8 cellular contexts compared by ENCODE assay signal in genomic region chr2:36403675-36404230, GRCh38.
DNase-seq lines count a peak whose midpoint lies in the region; ATAC-seq and TF ChIP-seq lines count a peak whose summit lies in the region.

No MANE protein-coding gene starts in this region.

- no peaks in the 10 kb centered on the region for H3F3A ChIP-seq in MM.1S (ENCODE audit: insufficient read depth, low read length)

- no peak for TF ChIP-seq CTCF in fibroblast of mammary gland (conservative IDR thresholded peaks at IDR 0.05; ENCODE audit: control insufficient read depth, insufficient read depth, low read depth, low read length)
- TF ChIP-seq CTCF in MM.1S (IDR thresholded peaks at IDR 0.05; ENCODE audit: low read length), result no peak

- DNase-seq in DMS53 (lab: John Stamatoyannopoulos, UW) (peak; percentile 83), NCI-H2196 (lab: John Stamatoyannopoulos, UW; ENCODE audit: unreplicated experiment) (peak; percentile 42), fibroblast of mammary gland (ENCODE audit: low read depth) (peak; percentile 64), NCI-H1105 (lab: John Stamatoyannopoulos, UW) (no peak), MM.1S (no peak), NCI-H128 (lab: John Stamatoyannopoulos, UW; ENCODE audit: unreplicated experiment) (no peak)

- no peaks in the 10 kb centered on the region for H3K9me2 ChIP-seq in MM.1S (replicated peaks; ENCODE audit: insufficient read depth, low read length)

- no peaks in the 10 kb centered on the region for H3K27me3 ChIP-seq in MM.1S (replicated peaks; ENCODE audit: insufficient read depth, low read length)

- no peak overlapping the region for H3K9ac ChIP-seq in MM.1S (ENCODE audit: low read length)

- H2AFZ ChIP-seq in MM.1S (ENCODE audit: low read length), result no peak overlapping the region

- H3K27ac ChIP-seq in MM.1S (ENCODE audit: low read length), result no peak overlapping the region

- no peaks in the 10 kb centered on the region for H3K4me1 ChIP-seq in MM.1S (ENCODE audit: low read length)

- no peaks in the 10 kb centered on the region for H3K9me3 ChIP-seq in MM.1S (replicated peaks; ENCODE audit: insufficient read depth, low read length)

- no peaks in the 10 kb centered on the region for H4K20me1 ChIP-seq in MM.1S (ENCODE audit: insufficient read depth, low read length)

- ATAC-seq in GM21825 (IDR thresholded peaks at IDR 0.05; ENCODE audit: unreplicated experiment) (peak; percentile 52), HG02571 (IDR thresholded peaks at IDR 0.05; ENCODE audit: unreplicated experiment) (no peak)

- H3K4me2 ChIP-seq in MM.1S (ENCODE audit: low read depth, low read length), result no peak overlapping the region

- no peaks in the 10 kb centered on the region for H3K36me3 ChIP-seq in MM.1S (replicated peaks; ENCODE audit: insufficient read depth, low read length)

- H3K79me2 ChIP-seq in MM.1S (ENCODE audit: low read length), result no peaks in the 10 kb centered on the region

- H3K4me3 ChIP-seq in fibroblast of mammary gland (ENCODE audit: control insufficient read depth, low read depth, low read length) (no peak overlapping the region), MM.1S (ENCODE audit: low read length) (no peak overlapping the region)

Comparison
In these comparisons a context has a peak if more than half of its experiments do, and no peak if none do; other contexts are left out.
1. DNase-seq: peak in DMS53 (single experiment), NCI-H2196 (single experiment) and fibroblast of mammary gland (single experiment); none in NCI-H1105 (single experiment), MM.1S (single experiment) and NCI-H128 (single experiment).